In the genomic region with DNA sequence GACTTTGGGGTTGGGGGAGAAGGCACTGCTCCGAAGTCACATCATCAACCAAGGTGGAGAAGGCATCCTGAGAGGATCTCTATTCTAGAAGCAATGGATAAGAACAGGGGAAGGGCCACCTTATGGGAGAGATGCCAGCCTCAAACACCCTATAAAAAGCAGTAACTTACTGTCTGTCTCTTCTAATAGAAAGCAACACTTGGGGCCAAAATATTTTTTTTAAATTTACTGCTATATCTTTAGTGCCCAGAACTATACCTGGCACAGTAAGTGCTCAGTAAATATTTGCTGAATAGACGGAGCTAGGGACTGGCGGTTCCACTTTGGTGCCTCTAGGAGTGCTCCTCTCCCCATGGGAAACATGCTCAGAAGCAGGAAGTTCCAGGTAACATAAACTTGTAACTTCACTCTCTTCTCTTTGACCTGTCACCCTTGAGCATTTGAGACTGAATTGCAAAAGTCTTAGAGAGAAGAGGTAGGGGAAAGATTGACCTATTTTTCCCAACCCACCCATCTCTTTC, we compare ENCODE assay signal across 18 cellular contexts. TPM values are rescaled to one million over a fixed set of nuclear protein-coding genes. Genes with fewer than 3 reads are reported as not detected.
A peak's percentile ranks its signal among the peaks of the same experiment; 100 is the strongest.
DNase-seq lines count a peak whose midpoint lies in the region; ATAC-seq and TF ChIP-seq lines count a peak whose summit lies in the region.
"Had no signal": no experiment of that assay in that cellular context is flagged by ENCODE, and none has a peak within 500 bp of the region (broad histone marks: within the 10 kb centered on the region; RNA-seq: fewer than 3 reads in every experiment).

No MANE protein-coding gene starts in this region.

- CTCF ChIA-PET in PC-3 (lab: Charles Lee) = no interaction called here

- ATAC-seq in PC-3 = peak; percentile 82
- ATAC-seq in left cardiac atrium = no peak
- ATAC-seq: activated CD8-positive, alpha-beta memory T cell treated with anti-CD3 and anti-CD28 coated beads, Interleukin-2, amount 10 ng/mL, durations not matched to agents 7 days and 5 days; naive thymus-derived CD4-positive, alpha-beta T cell had no signal

- no peaks in the 10 kb centered on the region for H4K20me1 ChIP-seq in PC-3 (ENCODE audit: low read length)

- H3K27me3 ChIP-seq in PC-3 (ENCODE audit: low read length) (peaks cover 12% of the 10 kb centered on the region; the same call in 1 of the 2 replicates), tibial artery (no peaks in the 10 kb centered on the region)
- H3K27me3 ChIP-seq: MG63, suprapubic skin had no signal

- H3K27ac ChIP-seq in PC-3 (ENCODE audit: low read length) (no peak overlapping the region), tibial artery (no peak overlapping the region)
- H3K27ac ChIP-seq: suprapubic skin had no signal

- H3K4me1 ChIP-seq in PC-3 (ENCODE audit: insufficient read depth, low read length) (no peaks in the 10 kb centered on the region), tibial artery (no peaks in the 10 kb centered on the region)
- H3K4me1 ChIP-seq: suprapubic skin had no signal

- H3K9me2 ChIP-seq in PC-3 (replicated peaks; ENCODE audit: low read length) = no peaks in the 10 kb centered on the region

- intact Hi-C loops in PC-3 (cut with micrococcal nuclease) (no loop called here), left cardiac atrium (cut with DNase I) (no loop called here), tibial artery (cut with DNase I; ENCODE audit: low total_unique reads) (no loop called here)

- no peak overlapping the region for H2AFZ ChIP-seq in PC-3 (ENCODE audit: low read length)

- H3K4me3 ChIP-seq in PC-3 (ENCODE audit: low read length) = no peak overlapping the region
- H3K4me3 ChIP-seq in tibial artery = no peak overlapping the region
- H3K4me3 ChIP-seq: MG63, suprapubic skin had no signal

- H3K9ac ChIP-seq in PC-3 (ENCODE audit: low read length) = no peak overlapping the region

- no peaks in the 10 kb centered on the region for H3K79me2 ChIP-seq in PC-3 (ENCODE audit: low read length)

- DNase-seq in SIG-M5 treated with dmso at 0.1 percent for 504 hours (lab: John Stamatoyannopoulos, UW; ENCODE audit: unreplicated experiment) (peak; percentile 35), SIG-M5 (lab: John Stamatoyannopoulos, UW) (no peak), PC-3 (peak; percentile 48), iPS-NIHi11 (ENCODE audit: low spot score) (peak; percentile 18), left cardiac atrium (no peak), tibial artery (no peak)
- no peak for DNase-seq in activated CD8-positive, alpha-beta memory T cell treated with anti-CD3 and anti-CD28 coated beads, Interleukin-2, amount 50 U/mL, for 48 hours
- no peak for DNase-seq in stimulated activated CD4-positive, alpha-beta T cell treated with anti-CD3 and anti-CD28 coated beads, Interleukin-1b, Interleukin-23, amount 100 ng/mL, for 48 hours
- DNase-seq: activated B cell treated with CpG ODN at 0.5 μM for 24 hours; activated CD8-positive, alpha-beta memory T cell treated with anti-CD3 and anti-CD28 coated beads, Interleukin-2, amount 10 ng/mL, durations not matched to agents 7 days and 5 days; hippocampal formation; MG63; naive thymus-derived CD4-positive, alpha-beta T cell; NCI-H2171 had no signal

- POLR2A ChIA-PET in PC-3 (lab: Charles Lee; ENCODE audit: unreplicated experiment) = no interaction called here

- H3K9me3 ChIP-seq in PC-3 (ENCODE audit: low read length) (no peaks in the 10 kb centered on the region), tibial artery (no peaks in the 10 kb centered on the region)
- H3K9me3 ChIP-seq: MG63, suprapubic skin had no signal

- H3K36me3 ChIP-seq in PC-3 (ENCODE audit: low read depth, low read length) (no peaks in the 10 kb centered on the region), tibial artery (peaks cover 0 to 4% (median 0%) of the 10 kb centered on the region in 3 donors)
- H3K36me3 ChIP-seq: MG63 had no signal

- TF ChIP-seq CTCF in PC-3 (conservative IDR thresholded peaks at IDR 0.05; ENCODE audit: low read depth, low read length) (peak; percentile 52), tibial artery (IDR thresholded peaks at IDR 0.05) (no peak)

- no peak overlapping the region for H3K4me2 ChIP-seq in PC-3 (ENCODE audit: low read length)

- H3F3A ChIP-seq in PC-3 (ENCODE audit: low read length, unreplicated experiment) = no peaks in the 10 kb centered on the region

- BruUV-seq in PC-3 (replicated peaks; lab: Mats Ljungman, UMichigan) = no TSS peak

RNA-seq across cellular contexts. Expression of a gene that starts 0.8 kb away (rescaled TPM):
- not detected in 2 replicates for total RNA-seq in PC-3 (2014; rRNA removed)
- total RNA-seq in left cardiac atrium = not detected
- total RNA-seq: activated B cell treated with CpG ODN at 0.5 μM for 24 hours; activated CD8-positive, alpha-beta memory T cell treated with anti-CD3 and anti-CD28 coated beads, Interleukin-2, amount 10 ng/mL, durations not matched to agents 7 days and 5 days; dermis microvascular lymphatic vessel endothelial cell; liver; naive thymus-derived CD4-positive, alpha-beta T cell; renal cortical epithelial cell; suprapubic skin had no signal

RNA-seq across cellular contexts. Expression of a gene that starts 17.5 kb away (rescaled TPM):
- total RNA-seq in PC-3 (2014; rRNA removed) (76.8 and 89.7 TPM in 2 replicates), left cardiac atrium (10 to 100 TPM; 31.0 to 36.5 TPM)

Comparison
In these comparisons a context has a peak if more than half of its experiments do, and no peak if none do; other contexts are left out.
1. DNase-seq: peak in SIG-M5 treated with dmso at 0.1 percent for 504 hours (single experiment), PC-3 (single experiment) and iPS-NIHi11 (single experiment); none in SIG-M5 (single experiment), left cardiac atrium (single experiment), tibial artery (0 of 2), activated CD8-positive, alpha-beta memory T cell treated with anti-CD3 and anti-CD28 coated beads, Interleukin-2, amount 50 U/mL, for 48 hours (single experiment) and stimulated activated CD4-positive, alpha-beta T cell treated with anti-CD3 and anti-CD28 coated beads, Interleukin-1b, Interleukin-23, amount 100 ng/mL, for 48 hours (single experiment).